16 cellular contexts compared by ENCODE assay signal in the genomic region with DNA sequence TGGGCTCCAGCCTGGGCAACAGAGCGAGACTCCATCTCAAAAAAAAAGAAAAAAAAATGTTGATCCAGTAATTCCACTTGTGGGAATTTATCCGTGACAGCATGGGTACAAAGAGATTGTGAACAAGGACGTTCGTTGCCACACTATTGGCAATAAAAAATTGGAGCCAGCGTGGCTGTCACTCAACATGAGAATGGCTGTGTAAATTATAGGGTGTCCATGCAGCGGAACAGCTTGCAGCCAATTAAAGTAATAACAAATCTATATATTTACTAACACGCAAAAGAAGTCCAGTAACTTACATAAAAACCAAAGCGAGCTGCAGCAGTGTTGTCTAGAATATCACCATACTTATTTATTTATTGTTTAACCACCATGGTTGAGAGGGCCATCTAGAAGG.
"Had no signal": no experiment of that assay in that cellular context is flagged by ENCODE, and none has a peak within 500 bp of the region (broad histone marks: within the 10 kb centered on the region; RNA-seq: fewer than 3 reads in every experiment).

No MANE protein-coding gene starts in this region.

- ATAC-seq: lower lobe of right lung; natural killer cell treated with Interleukin-12 subunit alpha and Interleukin-12 subunit beta and Interleukin-15 and Interleukin-18, amount 100 ng/mL, for 72 hours; sciatic nerve; stimulated activated naive CD8-positive, alpha-beta T cell treated with anti-CD3 and anti-CD28 coated beads, Interleukin-15, amount 100 ng/mL, for 72 hours had no signal

- DNase-seq: activated CD4-positive, alpha-beta T cell treated with anti-CD3 and anti-CD28 coated beads, Interleukin-2, amount 50 U/mL, for 1 hour; activated CD4-positive, CD25-positive, alpha-beta regulatory T cell treated with anti-CD3 and anti-CD28 coated beads, Interleukin-2, amount 50 U/mL, for 72 hours; activated CD8-positive, alpha-beta memory T cell treated with anti-CD3 and anti-CD28 coated beads, Interleukin-2, amount 50 U/mL, for 4 hours; activated effector memory CD4-positive, alpha-beta T cell treated with Interleukin-2 at 50 U/mL for 16 hours; activated naive CD4-positive, alpha-beta T cell treated with anti-CD3 and anti-CD28 coated beads, Interleukin-2, amount 50 U/mL, for 16 hours; activated T-cell treated with anti-CD3 and anti-CD28 coated beads, Interleukin-2, amount 50 U/mL, for 48 hours; aorta; colonic mucosa; endodermal cell; foreskin fibroblast; lower lobe of right lung; stimulated activated CD4-positive, alpha-beta T cell treated with anti-CD3 and anti-CD28 coated beads, Interleukin-4, amount 100 ng/mL, for 1 hour; stimulated activated naive CD8-positive, alpha-beta T cell treated with anti-CD3 and anti-CD28 coated beads, Interleukin-15, amount 100 ng/mL, for 72 hours; transverse colon had no signal
